8 cellular contexts compared by ENCODE assay signal in the genomic region with DNA sequence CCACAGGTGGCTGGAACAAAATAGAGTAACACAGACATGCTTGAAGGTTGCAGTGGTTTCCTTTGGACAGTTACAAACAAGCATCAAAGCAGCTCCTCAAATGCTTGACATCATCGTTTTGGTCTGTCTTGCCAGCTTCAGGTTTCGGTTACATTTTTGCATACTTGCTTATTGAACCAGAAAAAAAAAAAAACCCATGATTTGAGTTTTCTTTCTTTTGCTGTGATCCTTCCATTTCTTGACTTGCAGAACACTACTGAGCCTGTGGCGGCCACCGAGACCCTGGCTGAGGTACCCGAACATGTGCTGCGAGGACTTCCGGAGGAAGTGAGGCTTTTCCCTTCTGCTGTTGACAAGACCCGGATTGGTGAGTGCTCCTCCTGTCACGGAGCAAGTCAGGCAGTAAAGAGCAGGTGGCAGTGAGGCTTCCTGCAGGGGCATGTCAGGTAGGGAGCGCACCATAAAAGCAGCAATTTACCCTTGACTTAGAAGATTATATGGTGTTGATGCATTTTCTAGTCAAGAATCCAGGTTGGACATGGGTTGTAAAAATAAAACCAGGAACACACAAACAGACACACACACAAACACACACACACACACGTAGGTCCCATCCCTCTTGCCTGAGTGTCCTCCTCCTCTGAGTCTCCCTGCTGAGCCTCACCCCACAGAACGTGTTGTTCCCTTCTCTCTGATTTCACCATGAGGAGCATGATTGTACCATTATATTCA. TPM values are rescaled to one million over a fixed set of nuclear protein-coding genes. Genes with fewer than 3 reads are reported as not detected.
DNase-seq lines count a peak whose midpoint lies in the region; ATAC-seq, FAIRE-seq and TF ChIP-seq lines count a peak whose summit lies in the region.

No MANE protein-coding gene starts in this region.

- H3K4me1 Mint-ChIP-seq in activated T-cell treated with anti-CD3 and anti-CD28 coated beads, Interleukin-2, amount 50 U/mL, for 4 hours (ENCODE audit: low read depth), result peaks cover 85% of the 10 kb centered on the region

- no peaks in the 10 kb centered on the region for H3K9me3 Mint-ChIP-seq in activated T-cell treated with anti-CD3 and anti-CD28 coated beads, Interleukin-2, amount 50 U/mL, for 4 hours

- FAIRE-seq in GM12891 (lab: Jason Lieb, UNC), result peak; percentile 98

- peak overlapping the region; percentile 77 for H3K4me3 Mint-ChIP-seq in activated T-cell treated with anti-CD3 and anti-CD28 coated beads, Interleukin-2, amount 50 U/mL, for 4 hours

- TF ChIP-seq POLR2A in GM12891 (IDR thresholded peaks at IDR 0.05; ENCODE audit: low read depth, low read length), result peak; percentile 87

- H3K36me3 Mint-ChIP-seq in activated T-cell treated with anti-CD3 and anti-CD28 coated beads, Interleukin-2, amount 50 U/mL, for 4 hours (ENCODE audit: insufficient read depth), result peaks cover 11% of the 10 kb centered on the region

- no peaks in the 10 kb centered on the region for H3K27me3 Mint-ChIP-seq in activated T-cell treated with anti-CD3 and anti-CD28 coated beads, Interleukin-2, amount 50 U/mL, for 4 hours (ENCODE audit: low read depth)

- DNase-seq in GM12891 (ENCODE audit: insufficient read length, low spot score) (peak; percentile 35), NCI-H2171 (lab: John Stamatoyannopoulos, UW) (peak; percentile 64), left colon (peak; percentile 62 to 77), iPS-NIHi7 (ENCODE audit: extremely low spot score) (no peak), NOMO-1 treated with DMSO at 0.1 percent for 48 hours (lab: John Stamatoyannopoulos, UW; ENCODE audit: unreplicated experiment) (no peak)
- DNase-seq in activated T-cell treated with anti-CD3 and anti-CD28 coated beads, Interleukin-2, amount 50 U/mL, for 4 hours, result peak; percentile 64
- peak; percentile 60 to 63 for DNase-seq in stimulated activated CD8-positive, alpha-beta memory T cell treated with anti-CD3 and anti-CD28 coated beads, Interleukin-2, amount 100 ng/mL, for 1 hour (ENCODE audit: low read depth in 2 of 2)

- ATAC-seq in GM21786 (IDR thresholded peaks at IDR 0.05; ENCODE audit: unreplicated experiment) (peak; percentile 88), left colon (peak; percentile 96)
- ATAC-seq in activated T-cell treated with anti-CD3 and anti-CD28 coated beads, Interleukin-2, amount 50 U/mL, for 4 hours, result peak; percentile 97

- intact Hi-C loops in left colon (cut with DNase I, micrococcal nuclease), result no loop called here

TF ChIP-seq in GM12891, 5 proteins besides CTCF, POLR2A, EP300 and RAD21:
- TF ChIP-seq TAF1 (IDR thresholded peaks at IDR 0.05; ENCODE audit: low read depth, low read length), result peak; percentile 66; the same call in 1 of the 2 replicates
- TF ChIP-seq POLR2AphosphoS5 (IDR thresholded peaks at IDR 0.05; ENCODE audit: low read depth, low read length), result peak; percentile 92
- peak; percentile 91 for TF ChIP-seq SPI1 (IDR thresholded peaks at IDR 0.05; ENCODE audit: low read depth, low read length)
- peak; percentile 73 for TF ChIP-seq PAX5 (IDR thresholded peaks at IDR 0.05; ENCODE audit: insufficient read depth, low read length, severe bottlenecking)
- TF ChIP-seq POU2F2 (IDR thresholded peaks at IDR 0.05; ENCODE audit: low read depth, low read length), result peak; percentile 75

RNA-seq across cellular contexts. Expression of gene PRDM2, which starts 30.9 kb away (rescaled TPM):
- 21.1 TPM for polyA plus RNA-seq in GM12891 (2012; ENCODE audit: low read depth, missing spikeins)
- total RNA-seq in activated T-cell treated with anti-CD3 and anti-CD28 coated beads, Interleukin-2, amount 50 U/mL, for 4 hours, result 10 to 100 TPM; 39.7 to 44.5 (median 43.2) TPM
- 10 to 100 TPM; 33.3 to 33.8 TPM for total RNA-seq in left colon

Comparison
In these comparisons a context has a peak if more than half of its experiments do, and no peak if none do; other contexts are left out.
1. DNase-seq: peak in GM12891 (single experiment), NCI-H2171 (single experiment), activated T-cell treated with anti-CD3 and anti-CD28 coated beads, Interleukin-2, amount 50 U/mL, for 4 hours (single experiment), left colon (2 of 2) and stimulated activated CD8-positive, alpha-beta memory T cell treated with anti-CD3 and anti-CD28 coated beads, Interleukin-2, amount 100 ng/mL, for 1 hour (2 of 2); none in iPS-NIHi7 (single experiment) and NOMO-1 treated with DMSO at 0.1 percent for 48 hours (single experiment).
2. Peak in every context shown above with its lines, with median percentiles within 50 percentile points of each other: ATAC-seq.